Comparison of ENCODE assay signal across 28 cellular contexts in the genomic region with DNA sequence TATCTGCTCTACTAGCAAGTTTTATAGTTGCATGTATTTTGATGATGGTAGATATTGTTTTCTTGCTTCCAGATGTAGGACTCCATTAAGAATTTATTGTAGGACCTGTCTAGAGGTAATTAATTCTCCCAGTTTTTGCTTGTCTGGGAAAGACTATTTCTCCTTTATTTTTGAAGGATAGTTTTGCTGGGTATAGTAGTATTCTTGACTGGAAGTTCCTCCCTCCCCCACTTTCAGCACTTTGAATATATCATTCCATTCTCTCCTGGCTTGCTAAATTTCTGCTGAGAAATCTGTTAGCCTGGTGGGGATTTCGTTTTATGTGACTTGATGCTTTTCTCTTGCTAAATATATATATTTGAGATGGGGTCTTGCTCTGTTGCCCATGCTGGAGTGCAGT.
"Had no signal": no experiment of that assay in that cellular context is flagged by ENCODE, and none has a peak within 500 bp of the region (broad histone marks: within the 10 kb centered on the region; RNA-seq: fewer than 3 reads in every experiment).

No MANE protein-coding gene starts in this region.

- ATAC-seq: natural killer cell; psoas muscle; right cardiac atrium; sciatic nerve; stimulated activated memory B cell treated with anti-CD40 and anti-IgM and Interleukin-4, amounts not matched to agents 10 μg/mL and 1 μg/mL and 100 μg/mL, for 72 hours; stimulated activated naive CD8-positive, alpha-beta T cell treated with anti-CD3 and anti-CD28 coated beads, Interleukin-15, amount 100 ng/mL, for 72 hours; stimulated activated naive CD8-positive, alpha-beta T cell treated with anti-CD3 and anti-CD28 coated beads, Interleukin-15, Interleukin-2, amounts not matched to agents 100 U/mL and 50 U/mL, for 24 hours; upper lobe of right lung had no signal

- H3K9me3 ChIP-seq: ovary, suprapubic skin, testis, uterus had no signal

- H3K27ac ChIP-seq: neural progenitor cell, ovary, parathyroid adenoma, psoas muscle, skin epidermis, spleen, suprapubic skin, testis, tibial artery, transverse colon, upper lobe of right lung, uterus had no signal

- H3K4me2 ChIP-seq: neural progenitor cell, smooth muscle cell had no signal

- H3K4me3 ChIP-seq: neural progenitor cell, ovary, psoas muscle, skin epidermis, smooth muscle cell, spleen, suprapubic skin, testis, tibial artery, transverse colon, upper lobe of right lung, uterus had no signal

- H3K79me2 ChIP-seq: parathyroid adenoma had no signal

- H3K27me3 ChIP-seq: neural progenitor cell, ovary, spleen, testis, upper lobe of right lung, uterus had no signal

- H3K4me1 ChIP-seq: neural progenitor cell, parathyroid adenoma, psoas muscle, spleen, suprapubic skin, testis, tibial artery, transverse colon, upper lobe of right lung, uterus had no signal

- H2AFZ ChIP-seq: neural progenitor cell, parathyroid adenoma had no signal

- H3K36me3 ChIP-seq: neural progenitor cell, ovary, spleen, suprapubic skin, tibial artery, transverse colon, upper lobe of right lung, uterus had no signal

- DNase-seq: natural killer cell; occipital lobe; ovary; posterior cingulate gyrus; psoas muscle; right cardiac atrium; spleen; stimulated activated CD4-positive, alpha-beta T cell treated with anti-CD3 and anti-CD28 coated beads, Interleukin-12 subunit alpha, Interleukin-12 subunit beta, amount 100 ng/mL, for 4 hours; stimulated activated CD4-positive, alpha-beta T cell treated with anti-CD3 and anti-CD28 coated beads, Interleukin-1b, Interleukin-23, amount 100 ng/mL, for 48 hours; stimulated activated CD4-positive, alpha-beta T cell treated with anti-CD3 and anti-CD28 coated beads, Interleukin-4, amount 100 ng/mL, for 1 hour; stimulated activated CD4-positive, alpha-beta T cell treated with anti-CD3 and anti-CD28 coated beads, Interleukin-4, amount 100 ng/mL, for 4 hours; stimulated activated CD8-positive, alpha-beta memory T cell treated with anti-CD3 and anti-CD28 coated beads, Interleukin-4, amount 100 ng/mL, for 48 hours; stimulated activated naive CD4-positive, alpha-beta T cell; stimulated activated naive CD8-positive, alpha-beta T cell treated with anti-CD3 and anti-CD28 coated beads, Interleukin-15, amount 100 ng/mL, for 72 hours; stimulated activated naive CD8-positive, alpha-beta T cell treated with anti-CD3 and anti-CD28 coated beads, Interleukin-15, Interleukin-2, amounts not matched to agents 100 U/mL and 50 U/mL, for 24 hours; substantia nigra; testis; tibial artery; transverse colon; upper lobe of right lung; uterus had no signal

- H3K9ac ChIP-seq: neural progenitor cell, parathyroid adenoma had no signal
